8 cellular contexts compared by ENCODE assay signal in the genomic region with DNA sequence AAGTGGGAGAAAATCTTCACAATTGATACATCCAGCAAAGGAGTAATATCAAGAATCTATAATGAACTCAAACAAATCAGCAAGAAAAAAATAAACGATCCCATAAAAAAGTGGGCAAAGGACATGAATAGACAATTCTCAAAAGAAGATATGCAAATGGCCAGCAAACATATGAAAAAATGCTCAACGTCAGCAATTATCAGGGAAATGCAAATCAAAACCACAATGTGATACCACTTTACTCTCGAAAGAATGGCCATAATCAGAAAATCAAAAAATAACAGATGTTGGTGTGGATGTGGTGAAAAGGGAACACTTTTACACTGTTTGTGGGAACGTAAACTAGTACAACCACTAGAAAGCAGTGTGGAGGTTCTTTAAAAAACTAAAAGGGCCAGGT.
"Had no signal": no experiment of that assay in that cellular context is flagged by ENCODE, and none has a peak within 500 bp of the region (broad histone marks: within the 10 kb centered on the region; RNA-seq: fewer than 3 reads in every experiment).

No MANE protein-coding gene starts in this region.

- H3K4me3 Mint-ChIP-seq: HFFc6 had no signal

- FAIRE-seq: HTR-8/SVneo had no signal

- H3K9me3 ChIP-seq: HAP-1 had no signal

- H3K36me3 ChIP-seq: HAP-1 had no signal

- H3K4me1 ChIP-seq: HAP-1 had no signal

- H3K27ac Mint-ChIP-seq: HFFc6 had no signal

- H2AFZ ChIP-seq: GM23248 had no signal

- DNase-seq: GM23248, GOT3, H7, HFFc6, KG1 had no signal

- H3K27ac ChIP-seq: GM23248 had no signal

- ATAC-seq: HCT116 had no signal

- H3K9ac ChIP-seq: GM23248 had no signal

- H3K4me3 ChIP-seq: GM23248, HAP-1 had no signal
